In the genomic region with DNA sequence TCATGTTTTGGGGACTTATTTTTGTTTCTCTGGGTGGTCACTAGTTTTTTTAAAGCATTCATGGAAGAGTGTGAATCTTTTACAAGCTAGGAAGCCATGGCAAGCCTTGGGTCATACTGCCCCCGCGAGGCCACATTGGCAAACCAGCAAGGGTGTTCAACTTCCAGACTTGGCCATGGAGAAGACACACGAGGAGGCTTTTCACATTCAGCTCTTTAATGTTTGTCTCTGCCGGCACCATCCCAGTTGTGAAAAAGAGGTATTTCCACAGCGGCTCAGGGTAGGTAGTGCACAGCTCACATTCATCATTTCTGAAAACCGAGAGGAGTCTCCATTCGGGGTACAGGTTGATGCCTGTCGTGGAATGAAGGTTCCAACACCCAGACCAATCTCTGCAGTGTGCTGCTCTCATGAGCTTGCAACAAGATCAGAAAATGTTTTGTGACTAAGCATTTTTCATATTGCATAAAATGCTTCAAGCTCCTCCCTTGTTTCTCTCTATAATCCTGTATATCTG, we compare ENCODE assay signal across 8 cellular contexts. TPM values are rescaled to one million over a fixed set of nuclear protein-coding genes. Genes with fewer than 3 reads are reported as not detected.
DNase-seq lines count a peak whose midpoint lies in the region; ATAC-seq and TF ChIP-seq lines count a peak whose summit lies in the region.

No MANE protein-coding gene starts in this region.

- peak in 11 of 14 donors; percentile 9 to 45 (median 26) for DNase-seq in C1 segment of cervical spinal cord (lab: John Stamatoyannopoulos, UW)
- peak; percentile 68 for DNase-seq in HT-29 (ENCODE audit: low spot score)
- DNase-seq in T-helper 9 cell: peak; percentile 50
- peak; percentile 56 for DNase-seq in astrocyte of the spinal cord (ENCODE audit: low read depth, low spot score)
- peak; percentile 74 for DNase-seq in iPS-NIHi11 (ENCODE audit: low spot score)
- DNase-seq in stimulated activated CD4-positive, alpha-beta T cell treated with anti-CD3 and anti-CD28 coated beads, Interleukin-1b, Interleukin-23, amount 100 ng/mL, for 4 hours (ENCODE audit: low read depth in 2 of 2): peak; percentile 49 to 63

- peak; percentile 77 for TF ChIP-seq CTCF in astrocyte of the spinal cord (IDR thresholded peaks at IDR 0.05; ENCODE audit: low read depth, low read length)

- ATAC-seq in GM18498 (IDR thresholded peaks at IDR 0.05; ENCODE audit: unreplicated experiment) (no peak), GM19023 (IDR thresholded peaks at IDR 0.05; ENCODE audit: unreplicated experiment) (no peak)

- in situ Hi-C loops in astrocyte of the spinal cord (cut with HindIII; ENCODE audit: low sequenced_read_pairs): no loop called here

- no peak overlapping the region for H3K4me3 ChIP-seq in astrocyte of the spinal cord (ENCODE audit: low read depth, low read length)

RNA-seq across cellular contexts. Expression of a gene that starts 7.7 kb away (rescaled TPM):
- total RNA-seq in HT-29 (2014; rRNA removed; shearing (Covaris generic)): not detected in 2 replicates

RNA-seq across cellular contexts. Expression of a gene that starts 24.6 kb away (rescaled TPM):
- total RNA-seq in HT-29 (2014; rRNA removed; shearing (Covaris generic)): not detected in 2 replicates

RNA-seq across cellular contexts. Expression of a gene that starts 28.6 kb away (rescaled TPM):
- total RNA-seq in HT-29 (2014; rRNA removed; shearing (Covaris generic)): 7.4 and 9.7 TPM in 2 replicates
